ENCODE assay signal across 35 cellular contexts in the genomic region with DNA sequence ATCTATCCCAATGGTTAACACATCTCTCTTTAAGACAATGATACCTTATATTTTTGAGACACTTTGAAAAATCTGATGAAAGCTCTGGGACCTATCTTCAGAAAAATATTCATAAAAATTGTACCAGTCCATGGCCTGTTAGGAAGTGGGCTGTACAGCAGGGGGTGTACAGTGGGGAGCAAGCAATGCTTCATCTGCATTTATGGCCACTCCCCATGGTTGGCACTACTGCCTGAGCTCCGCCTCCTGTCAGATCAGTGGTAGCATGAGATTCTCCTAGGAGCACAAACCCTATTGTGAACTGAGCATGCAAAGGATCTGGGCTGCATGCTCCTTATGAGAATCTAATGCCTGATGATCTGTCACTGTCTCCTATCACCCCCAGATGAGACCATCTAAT. TPM values are rescaled to one million over a fixed set of nuclear protein-coding genes. Genes with fewer than 3 reads are reported as not detected.
A peak's percentile ranks its signal among the peaks of the same experiment; 100 is the strongest.
DNase-seq lines count a peak whose midpoint lies in the region; ATAC-seq and TF ChIP-seq lines count a peak whose summit lies in the region.
"Had no signal": no experiment of that assay in that cellular context is flagged by ENCODE, and none has a peak within 500 bp of the region (broad histone marks: within the 10 kb centered on the region; RNA-seq: fewer than 3 reads in every experiment).

No MANE protein-coding gene starts in this region.

- H3K4me1 ChIP-seq in psoas muscle, result peaks cover 24% of the 10 kb centered on the region
- H3K4me1 ChIP-seq: sigmoid colon had no signal

- ATAC-seq in natural killer cell (peak; percentile 49 to 57 (median 54)), psoas muscle (peak in 3 of 4 donors; percentile 38 to 52 (median 45)), HG03460 (IDR thresholded peaks at IDR 0.05; ENCODE audit: unreplicated experiment) (no peak), GM18520 (IDR thresholded peaks at IDR 0.05; ENCODE audit: unreplicated experiment) (no peak)
- no peak for ATAC-seq in natural killer cell treated with Interleukin-12 subunit alpha and Interleukin-12 subunit beta and Interleukin-15 and Interleukin-18, amount 100 ng/mL, for 72 hours
- ATAC-seq: activated naive CD8-positive, alpha-beta T cell treated with anti-CD3 and anti-CD28 coated beads, Interleukin-2, amount 50 U/mL, for 24 hours; activated T-cell treated with anti-CD3 and anti-CD28 coated beads, Interleukin-2, amount 50 U/mL, for 4 hours had no signal

- no peak overlapping the region for H3K4me3 ChIP-seq in psoas muscle
- H3K4me3 ChIP-seq: BLaER1, sigmoid colon, SK-N-MC had no signal

- no peaks in the 10 kb centered on the region for H3K27me3 ChIP-seq in psoas muscle (ENCODE audit: insufficient read depth in 3 of 3, low read length in 2 of 3)
- H3K27me3 ChIP-seq: BLaER1, sigmoid colon had no signal

- TF ChIP-seq CTCF in natural killer cell (IDR thresholded peaks at IDR 0.05) (no peak), psoas muscle (IDR thresholded peaks at IDR 0.05) (no peak)

- no peak overlapping the region for H3K4me3 Mint-ChIP-seq in natural killer cell
- no peak overlapping the region for H3K4me3 Mint-ChIP-seq in natural killer cell treated with Interleukin-12 subunit alpha and Interleukin-12 subunit beta and Interleukin-15 and Interleukin-18, amount 100 ng/mL, for 72 hours
- H3K4me3 Mint-ChIP-seq: activated naive CD8-positive, alpha-beta T cell treated with anti-CD3 and anti-CD28 coated beads, Interleukin-2, amount 50 U/mL, for 24 hours; activated T-cell treated with anti-CD3 and anti-CD28 coated beads, Interleukin-2, amount 50 U/mL, for 4 hours; HFFc6; T-helper 1 cell treated with Interleukin-12 subunit alpha and Interleukin-12 subunit beta and Interleukin-4 antibody, amounts not matched to agents 30 μg/mL and 1 μg/mL, for 36 hours had no signal

- no peaks in the 10 kb centered on the region for H3K9me3 ChIP-seq in psoas muscle
- H3K9me3 ChIP-seq: BLaER1 had no signal

- 94 to 100% (median 95%) methylated on average over 1 of the region's 1 CpG for WGBS in psoas muscle, 3 donors

- H3K36me3 Mint-ChIP-seq in natural killer cell, result no peaks in the 10 kb centered on the region
- H3K36me3 Mint-ChIP-seq in natural killer cell treated with Interleukin-12 subunit alpha and Interleukin-12 subunit beta and Interleukin-15 and Interleukin-18, amount 100 ng/mL, for 72 hours, result no peaks in the 10 kb centered on the region
- H3K36me3 Mint-ChIP-seq: type B pancreatic cell had no signal

- H3K27ac Mint-ChIP-seq in natural killer cell, result no peak overlapping the region
- no peak overlapping the region for H3K27ac Mint-ChIP-seq in natural killer cell treated with Interleukin-12 subunit alpha and Interleukin-12 subunit beta and Interleukin-15 and Interleukin-18, amount 100 ng/mL, for 72 hours
- H3K27ac Mint-ChIP-seq: activated naive CD8-positive, alpha-beta T cell treated with anti-CD3 and anti-CD28 coated beads, Interleukin-2, amount 50 U/mL, for 24 hours; HFFc6; T-helper 1 cell treated with Interleukin-12 subunit alpha and Interleukin-12 subunit beta and Interleukin-4 antibody, amounts not matched to agents 30 μg/mL and 1 μg/mL, for 36 hours had no signal

- peaks cover 0 to 15% of the 10 kb centered on the region in 2 donors for H3K27me3 Mint-ChIP-seq in natural killer cell (ENCODE audit: low read depth in 2 of 2)
- peaks cover 7 to 26% of the 10 kb centered on the region in 2 donors for H3K27me3 Mint-ChIP-seq in natural killer cell treated with Interleukin-12 subunit alpha and Interleukin-12 subunit beta and Interleukin-15 and Interleukin-18, amount 100 ng/mL, for 72 hours
- H3K27me3 Mint-ChIP-seq: type B pancreatic cell had no signal

- H3K4me1 Mint-ChIP-seq in natural killer cell, result peaks cover 7 to 13% of the 10 kb centered on the region in 2 donors
- peaks cover 9 to 10% of the 10 kb centered on the region in 2 donors for H3K4me1 Mint-ChIP-seq in natural killer cell treated with Interleukin-12 subunit alpha and Interleukin-12 subunit beta and Interleukin-15 and Interleukin-18, amount 100 ng/mL, for 72 hours (ENCODE audit: low read depth in 2 of 2)

- intact Hi-C loops in natural killer cell (cut with micrococcal nuclease), result no loop called here
- intact Hi-C loops in psoas muscle (cut with DNase I), result no loop called here

- H3K9me3 Mint-ChIP-seq in natural killer cell, result no peaks in the 10 kb centered on the region
- no peaks in the 10 kb centered on the region for H3K9me3 Mint-ChIP-seq in natural killer cell treated with Interleukin-12 subunit alpha and Interleukin-12 subunit beta and Interleukin-15 and Interleukin-18, amount 100 ng/mL, for 72 hours
- H3K9me3 Mint-ChIP-seq: activated naive CD8-positive, alpha-beta T cell treated with anti-CD3 and anti-CD28 coated beads, Interleukin-2, amount 50 U/mL, for 24 hours; activated T-cell treated with anti-CD3 and anti-CD28 coated beads, Interleukin-2, amount 50 U/mL, for 4 hours; HFFc6; type B pancreatic cell had no signal

- no peak overlapping the region for H3K27ac ChIP-seq in psoas muscle
- H3K27ac ChIP-seq: BLaER1, sigmoid colon, SK-N-MC had no signal

- H3K36me3 ChIP-seq in psoas muscle (ENCODE audit: insufficient read depth in 1 of 2, low read depth in 1 of 2), result no peaks in the 10 kb centered on the region
- H3K36me3 ChIP-seq: BLaER1, sigmoid colon had no signal

- DNase-seq in natural killer cell (no peak), HT1080 (ENCODE audit: low read depth) (peak; percentile 21), RKO (ENCODE audit: low spot score) (peak; percentile 47), psoas muscle (no peak), NCI-H1930 (lab: John Stamatoyannopoulos, UW) (no peak)
- no peak for DNase-seq in natural killer cell treated with Interleukin-12 subunit alpha and Interleukin-12 subunit beta and Interleukin-15 and Interleukin-18, amount 100 ng/mL, for 72 hours (ENCODE audit: low spot score)
- DNase-seq: activated CD4-positive, alpha-beta T cell treated with anti-CD3 and anti-CD28 coated beads, Interleukin-2, amount 50 U/mL, for 1 hour; activated CD4-positive, CD25-positive, alpha-beta regulatory T cell; activated naive CD8-positive, alpha-beta T cell treated with anti-CD3 and anti-CD28 coated beads, Interleukin-2, amount 50 U/mL, for 24 hours; activated T-cell treated with anti-CD3 and anti-CD28 coated beads, Interleukin-2, amount 50 U/mL, for 4 hours; DMS79; GOT3; HFFc6; MM.1S; NCI-H1417 treated with DMSO at 0.1 percent for 48 hours; NCI-H2081 treated with DMSO at 0.1 percent for 48 hours; NCI-H2227 treated with DMSO at 0.1 percent for 48 hours; NCI-H748 treated with DMSO at 0.1 percent for 48 hours; posterior cingulate gyrus; RPMI8226; sigmoid colon; stimulated activated CD4-positive, alpha-beta T cell treated with anti-CD3 and anti-CD28 coated beads, Interleukin-12 subunit alpha, Interleukin-12 subunit beta, amount 100 ng/mL, for 4 hours; stimulated activated CD4-positive, alpha-beta T cell treated with anti-CD3 and anti-CD28 coated beads, Interleukin-4, amount 100 ng/mL, for 24 hours had no signal

RNA-seq across cellular contexts. Expression of a gene that starts 42.6 kb away (rescaled TPM):
- total RNA-seq in natural killer cell, result not detected
- total RNA-seq in natural killer cell treated with Interleukin-12 subunit alpha and Interleukin-12 subunit beta and Interleukin-15 and Interleukin-18, amount 100 ng/mL, for 72 hours, result not detected
- total RNA-seq in HT1080 (2014; rRNA removed; shearing (Covaris generic)), result not detected in 2 replicates
- not detected in 2 replicates for polyA plus RNA-seq in HT1080 (2015; cell fraction: cytosol; rRNA removed)
- polyA plus RNA-seq in HT1080 (2015; cell fraction: nucleus; rRNA removed), result not detected in 2 replicates
- total RNA-seq in psoas muscle, result not detected
- not detected for polyA plus RNA-seq in psoas muscle
- total RNA-seq: activated T-cell treated with anti-CD3 and anti-CD28 coated beads, Interleukin-2, amount 50 U/mL, for 4 hours; cardiac septum; fibroblast of villous mesenchyme; HFFc6; liver; mesenteric fat pad; sigmoid colon; subcutaneous adipose tissue had no signal
- polyA plus RNA-seq: esophagus, liver, sigmoid colon had no signal

Comparison
In these comparisons a context has a peak if more than half of its experiments do, and no peak if none do; other contexts are left out.
1. ATAC-seq: peak in natural killer cell (3 of 3) and psoas muscle (3 of 4); none in natural killer cell treated with Interleukin-12 subunit alpha and Interleukin-12 subunit beta and Interleukin-15 and Interleukin-18, amount 100 ng/mL, for 72 hours (0 of 2), HG03460 (single experiment) and GM18520 (single experiment).
2. DNase-seq: peak in HT1080 (single experiment) and RKO (single experiment); none in natural killer cell (single experiment), natural killer cell treated with Interleukin-12 subunit alpha and Interleukin-12 subunit beta and Interleukin-15 and Interleukin-18, amount 100 ng/mL, for 72 hours (single experiment), psoas muscle (0 of 2) and NCI-H1930 (0 of 2).